Comparison of ENCODE assay signal across 10 cellular contexts in genomic region chr7:130900471-130901076, GRCh38.
DNase-seq lines count a peak whose midpoint lies in the region; ATAC-seq, FAIRE-seq and TF ChIP-seq lines count a peak whose summit lies in the region.
"Had no signal": no experiment of that assay in that cellular context is flagged by ENCODE, and none has a peak within 500 bp of the region (broad histone marks: within the 10 kb centered on the region; RNA-seq: fewer than 3 reads in every experiment).

No MANE protein-coding gene starts in this region.

- peaks cover 57% of the 10 kb centered on the region for H3K4me1 Mint-ChIP-seq in T-helper 1 cell treated with Interleukin-12 subunit alpha and Interleukin-12 subunit beta and Interleukin-4 antibody, amounts not matched to agents 30 μg/mL and 1 μg/mL, for 36 hours (ENCODE audit: low read depth)
- H3K4me1 Mint-ChIP-seq in stimulated activated naive B cell treated with anti-CD40 and anti-IgM and Interleukin-4, amounts not matched to agents 10 μg/mL and 1 μg/mL and 100 μg/mL, for 72 hours, result peaks cover 60 to 89% of the 10 kb centered on the region in 2 donors
- H3K4me1 Mint-ChIP-seq in mesothelial cell of epicardium, result peaks cover 29% of the 10 kb centered on the region

- H2AFZ ChIP-seq in keratinocyte (ENCODE audit: control insufficient read depth, low read length), result no peak overlapping the region

- H3K27me3 ChIP-seq in keratinocyte (ENCODE audit: control insufficient read depth, extremely low read depth, insufficient read depth, low read length), result no peaks in the 10 kb centered on the region

- no peaks in the 10 kb centered on the region for H3K27me3 Mint-ChIP-seq in T-helper 1 cell treated with Interleukin-12 subunit alpha and Interleukin-12 subunit beta and Interleukin-4 antibody, amounts not matched to agents 30 μg/mL and 1 μg/mL, for 36 hours (ENCODE audit: low read depth)
- H3K27me3 Mint-ChIP-seq in stimulated activated naive B cell treated with anti-CD40 and anti-IgM and Interleukin-4, amounts not matched to agents 10 μg/mL and 1 μg/mL and 100 μg/mL, for 72 hours, result no peaks in the 10 kb centered on the region
- H3K27me3 Mint-ChIP-seq in mesothelial cell of epicardium (ENCODE audit: low read depth), result peaks cover 3% of the 10 kb centered on the region

- H4K20me1 ChIP-seq in keratinocyte (ENCODE audit: control insufficient read depth, extremely low read depth, insufficient read depth, low read length), result peaks cover 60% of the 10 kb centered on the region

- no peak for FAIRE-seq in keratinocyte (lab: Jason Lieb, UNC)
- FAIRE-seq: A204.1 had no signal

- H3K9ac ChIP-seq in keratinocyte (ENCODE audit: control insufficient read depth, extremely low read depth, insufficient read depth, low read length), result peak overlapping the region; percentile 70

- peak overlapping the region; percentile 32 for H3K27ac Mint-ChIP-seq in T-helper 1 cell treated with Interleukin-12 subunit alpha and Interleukin-12 subunit beta and Interleukin-4 antibody, amounts not matched to agents 30 μg/mL and 1 μg/mL, for 36 hours
- peak overlapping the region; percentile 88 for H3K27ac Mint-ChIP-seq in stimulated activated naive B cell treated with anti-CD40 and anti-IgM and Interleukin-4, amounts not matched to agents 10 μg/mL and 1 μg/mL and 100 μg/mL, for 72 hours
- H3K27ac Mint-ChIP-seq in mesothelial cell of epicardium, result no peak overlapping the region

- peak overlapping the region in 1 of 3 experiments; percentile 30 for H3K4me3 ChIP-seq in keratinocyte (ENCODE audit: control insufficient read depth in 2 of 3, extremely low read depth in 1 of 3, insufficient read depth in 2 of 3, low read depth in 1 of 3, low read length in 3 of 3)
- no peak overlapping the region for H3K4me3 ChIP-seq in coronary artery

- DNase-seq in T-helper 1 cell (no peak), keratinocyte (ENCODE audit: low read depth, low spot score) (no peak), coronary artery (ENCODE audit: low spot score) (no peak), mesothelial cell of epicardium (ENCODE audit: low spot score in 2 of 2, unreplicated experiment in 2 of 2) (no peak)
- peak; percentile 56 for DNase-seq in activated CD8-positive, alpha-beta memory T cell treated with anti-CD3 and anti-CD28 coated beads, Interleukin-2, amount 50 U/mL, for 48 hours
- DNase-seq in stimulated activated naive B cell treated with anti-CD40 and anti-IgM and Interleukin-4, amounts not matched to agents 10 μg/mL and 1 μg/mL and 100 μg/mL, for 72 hours, result no peak
- DNase-seq: stimulated activated CD4-positive, alpha-beta T cell treated with anti-CD3 and anti-CD28 coated beads, Interleukin-4, amount 100 ng/mL, for 24 hours had no signal

- no peaks in the 10 kb centered on the region for H3K9me3 Mint-ChIP-seq in T-helper 1 cell treated with Interleukin-12 subunit alpha and Interleukin-12 subunit beta and Interleukin-4 antibody, amounts not matched to agents 30 μg/mL and 1 μg/mL, for 36 hours
- H3K9me3 Mint-ChIP-seq in stimulated activated naive B cell treated with anti-CD40 and anti-IgM and Interleukin-4, amounts not matched to agents 10 μg/mL and 1 μg/mL and 100 μg/mL, for 72 hours, result peaks cover 0 to 1% of the 10 kb centered on the region in 2 donors
- H3K9me3 Mint-ChIP-seq in mesothelial cell of epicardium, result peaks cover 4% of the 10 kb centered on the region

- no peak for TF ChIP-seq CTCF in keratinocyte (optimal IDR thresholded peaks at IDR 0.05 in 1 of 3, IDR thresholded peaks at IDR 0.05 in 1 of 3, conservative IDR thresholded peaks at IDR 0.05 in 1 of 3; ENCODE audit: extremely low read depth in 1 of 3, insufficient read depth in 2 of 3, low read length in 3 of 3)
- no peak for TF ChIP-seq CTCF in coronary artery (IDR thresholded peaks at IDR 0.05)
- no peak for TF ChIP-seq CTCF in mesothelial cell of epicardium (IDR thresholded peaks at IDR 0.05; ENCODE audit: unreplicated experiment)

- H3K9me1 ChIP-seq in keratinocyte (ENCODE audit: control insufficient read depth, extremely low read depth, insufficient read depth, low read length), result peaks cover 12% of the 10 kb centered on the region

- H3K9me3 ChIP-seq in keratinocyte (ENCODE audit: control insufficient read depth, low read depth, low read length), result no peaks in the 10 kb centered on the region

- H3K4me2 ChIP-seq in keratinocyte (ENCODE audit: control insufficient read depth, extremely low read depth, insufficient read depth, low read depth, low read length), result peak overlapping the region; percentile 53

- peaks cover 42 to 72% of the 10 kb centered on the region in 2 experiments for H3K36me3 ChIP-seq in keratinocyte (ENCODE audit: control insufficient read depth in 2 of 2, extremely low read depth in 1 of 2, insufficient read depth in 2 of 2, low read length in 2 of 2)

- dilution Hi-C loops in keratinocyte (cut with MboI; ENCODE audit: extremely low pct_ligation_motif_present, low sequenced_read_pairs), result no loop called here

- H3K4me3 Mint-ChIP-seq in T-helper 1 cell treated with Interleukin-12 subunit alpha and Interleukin-12 subunit beta and Interleukin-4 antibody, amounts not matched to agents 30 μg/mL and 1 μg/mL, for 36 hours, result no peak overlapping the region
- H3K4me3 Mint-ChIP-seq in stimulated activated naive B cell treated with anti-CD40 and anti-IgM and Interleukin-4, amounts not matched to agents 10 μg/mL and 1 μg/mL and 100 μg/mL, for 72 hours, result peak overlapping the region; percentile 33 to 61
- no peak overlapping the region for H3K4me3 Mint-ChIP-seq in mesothelial cell of epicardium

- peak overlapping the region; percentile 93 for H3K27ac ChIP-seq in keratinocyte (ENCODE audit: control insufficient read depth, insufficient read depth, low read length)
- H3K27ac ChIP-seq in coronary artery, result peak overlapping the region in 1 of 2 donors; percentile 28

- peaks cover 45% of the 10 kb centered on the region for H3K36me3 Mint-ChIP-seq in T-helper 1 cell treated with Interleukin-12 subunit alpha and Interleukin-12 subunit beta and Interleukin-4 antibody, amounts not matched to agents 30 μg/mL and 1 μg/mL, for 36 hours (ENCODE audit: low read depth)
- H3K36me3 Mint-ChIP-seq in stimulated activated naive B cell treated with anti-CD40 and anti-IgM and Interleukin-4, amounts not matched to agents 10 μg/mL and 1 μg/mL and 100 μg/mL, for 72 hours, result peaks cover 56 to 82% of the 10 kb centered on the region in 2 donors
- peaks cover 3% of the 10 kb centered on the region for H3K36me3 Mint-ChIP-seq in mesothelial cell of epicardium

- H3K4me1 ChIP-seq in keratinocyte (ENCODE audit: control insufficient read depth, extremely low read depth, insufficient read depth, low read length), result peaks cover 97% of the 10 kb centered on the region

- H3K79me2 ChIP-seq in keratinocyte (ENCODE audit: control insufficient read depth, insufficient read depth, low read length), result peaks cover 91% of the 10 kb centered on the region

- peak in 1 of 2 donors; percentile 29 for ATAC-seq in stimulated activated naive B cell treated with anti-CD40 and anti-IgM and Interleukin-4, amounts not matched to agents 10 μg/mL and 1 μg/mL and 100 μg/mL, for 72 hours (replicated peaks)
- ATAC-seq in GM18909 (IDR thresholded peaks at IDR 0.05; ENCODE audit: poor library complexity, unreplicated experiment), result no peak

Comparison
In these comparisons a context has a peak if more than half of its experiments do, and no peak if none do; other contexts are left out.
1. H3K4me3 Mint-ChIP-seq: peak in stimulated activated naive B cell treated with anti-CD40 and anti-IgM and Interleukin-4, amounts not matched to agents 10 μg/mL and 1 μg/mL and 100 μg/mL, for 72 hours (2 of 2); none in T-helper 1 cell treated with Interleukin-12 subunit alpha and Interleukin-12 subunit beta and Interleukin-4 antibody, amounts not matched to agents 30 μg/mL and 1 μg/mL, for 36 hours (single experiment) and mesothelial cell of epicardium (single experiment).